16 cellular contexts compared by ENCODE assay signal in the genomic region with DNA sequence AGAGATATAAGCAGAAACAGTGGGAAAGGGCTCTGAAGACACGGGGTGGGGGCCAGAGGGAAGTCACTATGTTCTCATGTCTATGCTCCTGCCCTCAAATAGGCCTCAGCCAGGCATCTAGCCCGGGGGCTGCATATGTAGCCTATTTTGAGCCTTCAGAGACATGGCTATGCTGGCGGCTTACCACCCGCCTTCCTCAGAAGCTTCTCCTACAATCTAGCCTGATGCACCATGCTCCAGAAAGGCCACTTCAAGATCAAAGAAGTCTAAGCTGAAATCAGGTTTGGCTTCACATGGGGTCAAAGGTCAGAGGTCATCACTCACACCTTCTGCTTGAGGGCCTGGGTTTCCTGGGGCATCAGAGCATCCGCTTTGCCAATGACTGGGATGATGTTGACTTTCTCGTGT. TPM values are rescaled to one million over a fixed set of nuclear protein-coding genes. Genes with fewer than 3 reads are reported as not detected.
DNase-seq lines count a peak whose midpoint lies in the region; ATAC-seq and TF ChIP-seq lines count a peak whose summit lies in the region.
"Had no signal": no experiment of that assay in that cellular context is flagged by ENCODE, and none has a peak within 500 bp of the region (broad histone marks: within the 10 kb centered on the region; RNA-seq: fewer than 3 reads in every experiment).

No MANE protein-coding gene starts in this region.

- H3K36me3 ChIP-seq in neural progenitor cell = no peaks in the 10 kb centered on the region
- H3K36me3 ChIP-seq: right atrium auricular region had no signal

- H3K4me1 ChIP-seq in neural progenitor cell = peaks cover 14% of the 10 kb centered on the region

- no peak for TF ChIP-seq CTCF in neural progenitor cell (IDR thresholded peaks at IDR 0.05)

- H3K4me1 Mint-ChIP-seq in activated CD4-positive, alpha-beta T cell treated with anti-CD3 and anti-CD28 coated beads, Interleukin-2, amount 10 ng/mL, durations not matched to agents 24 days and 14 days = peaks cover 48% of the 10 kb centered on the region
- H3K4me1 Mint-ChIP-seq in activated naive CD8-positive, alpha-beta T cell treated with anti-CD3 and anti-CD28 coated beads, Interleukin-2, amount 10 ng/mL, durations not matched to agents 7 days and 5 days = peaks cover 37% of the 10 kb centered on the region
- H3K4me1 Mint-ChIP-seq in neural progenitor cell = peaks cover 29% of the 10 kb centered on the region

- no peak overlapping the region for H3K9ac ChIP-seq in neural progenitor cell

- peak overlapping the region; percentile 88 for H3K27ac Mint-ChIP-seq in activated CD4-positive, alpha-beta T cell treated with anti-CD3 and anti-CD28 coated beads, Interleukin-2, amount 10 ng/mL, durations not matched to agents 24 days and 14 days
- peak overlapping the region; percentile 98 for H3K27ac Mint-ChIP-seq in activated naive CD8-positive, alpha-beta T cell treated with anti-CD3 and anti-CD28 coated beads, Interleukin-2, amount 10 ng/mL, durations not matched to agents 7 days and 5 days
- peak overlapping the region; percentile 85 for H3K27ac Mint-ChIP-seq in neural progenitor cell

- peaks cover 6% of the 10 kb centered on the region for H4K20me1 ChIP-seq in neural progenitor cell (ENCODE audit: low read depth)

- no peak for ATAC-seq in activated naive CD8-positive, alpha-beta T cell treated with anti-CD3 and anti-CD28 coated beads, Interleukin-2, amount 10 ng/mL, durations not matched to agents 7 days and 5 days (ENCODE audit: low read depth)
- no peak for ATAC-seq in GM18907 (IDR thresholded peaks at IDR 0.05; ENCODE audit: unreplicated experiment)
- ATAC-seq: A549, SK-N-SH treated with all-trans-retinoic acid at 6 μM for 48 hours had no signal

- peaks cover 4% of the 10 kb centered on the region for H3K9me3 Mint-ChIP-seq in activated CD4-positive, alpha-beta T cell treated with anti-CD3 and anti-CD28 coated beads, Interleukin-2, amount 10 ng/mL, durations not matched to agents 24 days and 14 days
- peaks cover 2% of the 10 kb centered on the region for H3K9me3 Mint-ChIP-seq in activated naive CD8-positive, alpha-beta T cell treated with anti-CD3 and anti-CD28 coated beads, Interleukin-2, amount 10 ng/mL, durations not matched to agents 7 days and 5 days
- no peaks in the 10 kb centered on the region for H3K9me3 Mint-ChIP-seq in neural progenitor cell

- peak overlapping the region; percentile 84 for H3K4me3 Mint-ChIP-seq in activated CD4-positive, alpha-beta T cell treated with anti-CD3 and anti-CD28 coated beads, Interleukin-2, amount 10 ng/mL, durations not matched to agents 24 days and 14 days
- H3K4me3 Mint-ChIP-seq in activated naive CD8-positive, alpha-beta T cell treated with anti-CD3 and anti-CD28 coated beads, Interleukin-2, amount 10 ng/mL, durations not matched to agents 7 days and 5 days = peak overlapping the region; percentile 93
- H3K4me3 Mint-ChIP-seq in neural progenitor cell = peak overlapping the region; percentile 73

- no peaks in the 10 kb centered on the region for H3K9me3 ChIP-seq in neural progenitor cell (ENCODE audit: low read depth)
- H3K9me3 ChIP-seq: A549, right atrium auricular region had no signal

- no peaks in the 10 kb centered on the region for H3K27me3 ChIP-seq in neural progenitor cell
- H3K27me3 ChIP-seq: hepatocyte, right atrium auricular region had no signal

- DNase-seq in activated CD4-positive, alpha-beta T cell treated with anti-CD3 and anti-CD28 coated beads, Interleukin-2, amount 10 ng/mL, durations not matched to agents 24 days and 14 days = peak; percentile 67
- no peak for DNase-seq in activated CD4-positive, alpha-beta T cell treated with anti-CD3 and anti-CD28 coated beads, Interleukin-2, amount 50 U/mL, for 1 hour
- peak; percentile 35 for DNase-seq in Jurkat, Clone E6-1 (ENCODE audit: low read depth, low spot score)
- peak; percentile 37 for DNase-seq in activated naive CD8-positive, alpha-beta T cell treated with anti-CD3 and anti-CD28 coated beads, Interleukin-2, amount 10 ng/mL, durations not matched to agents 7 days and 5 days
- no peak for DNase-seq in neural progenitor cell (ENCODE audit: low spot score)
- no peak for DNase-seq in NCI-H69 (lab: John Stamatoyannopoulos, UW)
- DNase-seq in inferior parietal cortex (ENCODE audit: extremely low spot score) = no peak
- DNase-seq: Calu3; NCI-H1092; stimulated activated CD4-positive, alpha-beta T cell treated with anti-CD3 and anti-CD28 coated beads, Interleukin-4, amount 100 ng/mL, for 1 hour had no signal

- POLR2A ChIA-PET in activated naive CD8-positive, alpha-beta T cell treated with anti-CD3 and anti-CD28 coated beads, Interleukin-2, amount 10 ng/mL, durations not matched to agents 7 days and 5 days (lab: Charles Lee) = interaction anchor here (0.8 to 8.3 kb wide), 6 partner anchors 10 to 92 kb away, joined by 3 to 74 read pairs (median 6); a partner anchor contains a TSS

- peaks cover 27% of the 10 kb centered on the region for H3F3A ChIP-seq in neural progenitor cell (ENCODE audit: low read depth)

- H3K79me2 ChIP-seq in neural progenitor cell (ENCODE audit: low read depth) = peaks cover 16% of the 10 kb centered on the region

- H3K36me3 Mint-ChIP-seq in activated CD4-positive, alpha-beta T cell treated with anti-CD3 and anti-CD28 coated beads, Interleukin-2, amount 10 ng/mL, durations not matched to agents 24 days and 14 days (ENCODE audit: low read depth) = peaks cover 20% of the 10 kb centered on the region
- H3K36me3 Mint-ChIP-seq in activated naive CD8-positive, alpha-beta T cell treated with anti-CD3 and anti-CD28 coated beads, Interleukin-2, amount 10 ng/mL, durations not matched to agents 7 days and 5 days = peaks cover 25% of the 10 kb centered on the region
- H3K36me3 Mint-ChIP-seq in neural progenitor cell = peaks cover 3% of the 10 kb centered on the region

- H2AFZ ChIP-seq in neural progenitor cell (replicated peaks) = no peak overlapping the region
- H2AFZ ChIP-seq: hepatocyte had no signal

- no peak overlapping the region for H3K4me2 ChIP-seq in neural progenitor cell
- H3K4me2 ChIP-seq: A549, hepatocyte had no signal

- no peaks in the 10 kb centered on the region for H3K27me3 Mint-ChIP-seq in activated CD4-positive, alpha-beta T cell treated with anti-CD3 and anti-CD28 coated beads, Interleukin-2, amount 10 ng/mL, durations not matched to agents 24 days and 14 days
- no peaks in the 10 kb centered on the region for H3K27me3 Mint-ChIP-seq in activated naive CD8-positive, alpha-beta T cell treated with anti-CD3 and anti-CD28 coated beads, Interleukin-2, amount 10 ng/mL, durations not matched to agents 7 days and 5 days
- H3K27me3 Mint-ChIP-seq in neural progenitor cell (ENCODE audit: insufficient read depth, low read depth) = peaks cover 2% of the 10 kb centered on the region

- no peak overlapping the region for H3K27ac ChIP-seq in neural progenitor cell
- H3K27ac ChIP-seq: A549, hepatocyte, right atrium auricular region had no signal

- intact Hi-C loops in activated CD4-positive, alpha-beta T cell treated with anti-CD3 and anti-CD28 coated beads, Interleukin-2, amount 10 ng/mL, durations not matched to agents 24 days and 14 days (cut with micrococcal nuclease) = no loop called here

- H3K4me3 ChIP-seq in Jurkat, Clone E6-1 (ENCODE audit: low read length) = peak overlapping the region; percentile 82
- no peak overlapping the region for H3K4me3 ChIP-seq in neural progenitor cell
- H3K4me3 ChIP-seq: A549, hepatocyte, right atrium auricular region had no signal

RNA-seq across cellular contexts. Expression of a gene that starts 1.6 kb away (rescaled TPM):
- total RNA-seq in activated CD4-positive, alpha-beta T cell treated with anti-CD3 and anti-CD28 coated beads, Interleukin-2, amount 10 ng/mL, durations not matched to agents 24 days and 14 days = 162 and 163 TPM in 2 replicates
- polyA plus RNA-seq in Jurkat, Clone E6-1 (2012; ENCODE audit: insufficient read depth, insufficient read length) = 235 TPM
- total RNA-seq in activated naive CD8-positive, alpha-beta T cell treated with anti-CD3 and anti-CD28 coated beads, Interleukin-2, amount 10 ng/mL, durations not matched to agents 7 days and 5 days = 100 to 1,000 TPM; 293 to 318 TPM
- total RNA-seq in neural progenitor cell (ENCODE audit: low replicate concordance) = 1.1 TPM in 1 of 2 replicates, not detected in the other
- total RNA-seq: hepatocyte had no signal
- polyA plus RNA-seq: fibroblast of lung had no signal

RNA-seq across cellular contexts. Expression of a gene that starts 6.2 kb away (rescaled TPM):
- 1.0 and 1.3 TPM in 2 replicates for total RNA-seq in activated CD4-positive, alpha-beta T cell treated with anti-CD3 and anti-CD28 coated beads, Interleukin-2, amount 10 ng/mL, durations not matched to agents 24 days and 14 days
- polyA plus RNA-seq in Jurkat, Clone E6-1 (2012; ENCODE audit: insufficient read depth, insufficient read length) = not detected
- total RNA-seq in activated naive CD8-positive, alpha-beta T cell treated with anti-CD3 and anti-CD28 coated beads, Interleukin-2, amount 10 ng/mL, durations not matched to agents 7 days and 5 days = 1 to 10 TPM in 1 of 2 experiments, not detected in 1; 1.7 TPM
- 0.68 and 4.1 TPM in 2 replicates for total RNA-seq in neural progenitor cell (ENCODE audit: low replicate concordance)
- total RNA-seq: Calu3, fibroblast of lung, right atrium auricular region had no signal

RNA-seq across cellular contexts. Expression of a gene that starts 10.5 kb away (rescaled TPM):
- total RNA-seq in activated CD4-positive, alpha-beta T cell treated with anti-CD3 and anti-CD28 coated beads, Interleukin-2, amount 10 ng/mL, durations not matched to agents 24 days and 14 days = 68.9 TPM in 2 replicates
- 43.3 TPM for polyA plus RNA-seq in Jurkat, Clone E6-1 (2012; ENCODE audit: insufficient read depth, insufficient read length)
- 10 to 100 TPM; 63.6 to 69.8 TPM for total RNA-seq in activated naive CD8-positive, alpha-beta T cell treated with anti-CD3 and anti-CD28 coated beads, Interleukin-2, amount 10 ng/mL, durations not matched to agents 7 days and 5 days
- total RNA-seq in neural progenitor cell (ENCODE audit: low replicate concordance) = 8.2 and 23.4 TPM in 2 replicates

RNA-seq across cellular contexts. Expression of a gene that starts 14.4 kb away (rescaled TPM):
- 16.5 and 18.3 TPM in 2 replicates for total RNA-seq in activated CD4-positive, alpha-beta T cell treated with anti-CD3 and anti-CD28 coated beads, Interleukin-2, amount 10 ng/mL, durations not matched to agents 24 days and 14 days
- polyA plus RNA-seq in Jurkat, Clone E6-1 (2012; ENCODE audit: insufficient read depth, insufficient read length) = 13.1 TPM
- total RNA-seq in activated naive CD8-positive, alpha-beta T cell treated with anti-CD3 and anti-CD28 coated beads, Interleukin-2, amount 10 ng/mL, durations not matched to agents 7 days and 5 days = 10 to 100 TPM; 14.4 to 15.5 TPM
- 39.3 and 41.8 TPM in 2 replicates for total RNA-seq in neural progenitor cell (ENCODE audit: low replicate concordance)

RNA-seq across cellular contexts. Expression of a gene that starts 25.7 kb away (rescaled TPM):
- 80.5 and 93.2 TPM in 2 replicates for total RNA-seq in activated CD4-positive, alpha-beta T cell treated with anti-CD3 and anti-CD28 coated beads, Interleukin-2, amount 10 ng/mL, durations not matched to agents 24 days and 14 days
- 51.6 TPM for polyA plus RNA-seq in Jurkat, Clone E6-1 (2012; ENCODE audit: insufficient read depth, insufficient read length)
- 10 to 100 TPM; 71.3 to 72.5 TPM for total RNA-seq in activated naive CD8-positive, alpha-beta T cell treated with anti-CD3 and anti-CD28 coated beads, Interleukin-2, amount 10 ng/mL, durations not matched to agents 7 days and 5 days
- total RNA-seq in neural progenitor cell (ENCODE audit: low replicate concordance) = 30.4 and 55.1 TPM in 2 replicates

Comparison
In these comparisons a context has a peak if more than half of its experiments do, and no peak if none do; other contexts are left out.
1. DNase-seq: peak in activated CD4-positive, alpha-beta T cell treated with anti-CD3 and anti-CD28 coated beads, Interleukin-2, amount 10 ng/mL, durations not matched to agents 24 days and 14 days (single experiment), Jurkat, Clone E6-1 (single experiment) and activated naive CD8-positive, alpha-beta T cell treated with anti-CD3 and anti-CD28 coated beads, Interleukin-2, amount 10 ng/mL, durations not matched to agents 7 days and 5 days (single experiment); none in activated CD4-positive, alpha-beta T cell treated with anti-CD3 and anti-CD28 coated beads, Interleukin-2, amount 50 U/mL, for 1 hour (single experiment), neural progenitor cell (single experiment), NCI-H69 (single experiment) and inferior parietal cortex (single experiment).
2. RNA of a gene that starts 1.6 kb away (total RNA-seq): 293 to 318 TPM in activated naive CD8-positive, alpha-beta T cell treated with anti-CD3 and anti-CD28 coated beads, Interleukin-2, amount 10 ng/mL, durations not matched to agents 7 days and 5 days and 162 to 163 TPM in activated CD4-positive, alpha-beta T cell treated with anti-CD3 and anti-CD28 coated beads, Interleukin-2, amount 10 ng/mL, durations not matched to agents 24 days and 14 days; 1.1 TPM in neural progenitor cell; every median in the first group is over 10 times any median in the second.
3. Peak in every context shown above with its lines, with median percentiles within 50 percentile points of each other: H3K27ac Mint-ChIP-seq and H3K4me3 Mint-ChIP-seq.